8 cellular contexts compared by ENCODE assay signal in the genomic region with DNA sequence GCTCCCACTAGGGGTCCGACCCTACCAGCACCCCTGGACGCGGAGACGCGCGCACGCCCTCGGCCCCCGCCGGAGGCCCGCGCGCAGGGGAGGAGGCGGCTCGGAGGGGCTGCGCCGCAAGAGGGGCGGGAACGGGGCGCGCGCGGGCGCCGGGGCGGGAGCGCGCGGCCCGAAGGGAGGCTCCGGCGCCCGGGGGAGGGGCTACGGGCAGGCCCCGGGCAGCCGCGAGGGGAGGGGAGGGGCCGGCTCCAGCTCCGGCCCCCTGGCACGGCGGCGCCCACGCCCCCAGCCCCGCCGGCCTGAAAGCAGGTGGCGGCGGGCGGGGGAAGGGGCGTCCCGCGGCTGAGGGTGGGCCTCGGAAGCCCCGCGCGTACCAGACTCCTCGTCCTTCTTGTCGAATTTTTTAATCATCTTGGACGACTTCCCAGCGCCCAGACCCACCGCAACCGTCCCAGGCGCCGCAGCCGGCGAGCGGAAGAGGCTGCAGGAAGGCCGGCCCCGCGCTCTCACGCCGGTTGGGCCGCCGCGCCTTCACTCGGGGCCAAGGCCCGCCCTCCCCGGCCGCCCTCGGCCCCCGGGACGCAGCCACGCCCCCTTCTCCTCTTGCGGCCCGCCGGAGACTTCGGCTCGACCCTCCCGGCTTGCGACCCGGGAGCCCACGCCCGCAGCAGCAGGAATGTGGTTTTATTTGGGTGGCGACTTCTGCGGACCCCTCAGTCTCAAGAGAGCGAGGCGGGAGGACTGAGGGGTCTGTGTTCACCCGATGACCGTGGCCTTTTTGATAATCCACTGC. TPM values are rescaled to one million over a fixed set of nuclear protein-coding genes. Genes with fewer than 3 reads are reported as not detected.
DNase-seq lines count a peak whose midpoint lies in the region; TF ChIP-seq lines count a peak whose summit lies in the region.

A gene with protein sequence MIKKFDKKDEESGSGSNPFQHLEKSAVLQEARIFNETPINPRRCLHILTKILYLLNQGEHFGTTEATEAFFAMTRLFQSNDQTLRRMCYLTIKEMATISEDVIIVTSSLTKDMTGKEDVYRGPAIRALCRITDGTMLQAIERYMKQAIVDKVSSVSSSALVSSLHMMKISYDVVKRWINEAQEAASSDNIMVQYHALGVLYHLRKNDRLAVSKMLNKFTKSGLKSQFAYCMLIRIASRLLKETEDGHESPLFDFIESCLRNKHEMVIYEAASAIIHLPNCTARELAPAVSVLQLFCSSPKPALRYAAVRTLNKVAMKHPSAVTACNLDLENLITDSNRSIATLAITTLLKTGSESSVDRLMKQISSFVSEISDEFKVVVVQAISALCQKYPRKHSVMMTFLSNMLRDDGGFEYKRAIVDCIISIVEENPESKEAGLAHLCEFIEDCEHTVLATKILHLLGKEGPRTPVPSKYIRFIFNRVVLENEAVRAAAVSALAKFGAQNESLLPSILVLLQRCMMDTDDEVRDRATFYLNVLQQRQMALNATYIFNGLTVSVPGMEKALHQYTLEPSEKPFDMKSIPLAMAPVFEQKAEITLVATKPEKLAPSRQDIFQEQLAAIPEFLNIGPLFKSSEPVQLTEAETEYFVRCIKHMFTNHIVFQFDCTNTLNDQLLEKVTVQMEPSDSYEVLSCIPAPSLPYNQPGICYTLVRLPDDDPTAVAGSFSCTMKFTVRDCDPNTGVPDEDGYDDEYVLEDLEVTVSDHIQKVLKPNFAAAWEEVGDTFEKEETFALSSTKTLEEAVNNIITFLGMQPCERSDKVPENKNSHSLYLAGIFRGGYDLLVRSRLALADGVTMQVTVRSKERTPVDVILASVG (minus strand): TSS at position 491 of the 793 bp plus-strand sequence. CDS start 80 bp downstream, at position 411.

- H3K36me3 Mint-ChIP-seq in endodermal cell (ENCODE audit: low read depth), result peaks cover 16% of the 10 kb centered on the region

- 0% methylated on average over 15 to 98 of the region's 98 CpGs for WGBS in endodermal cell (ENCODE audit: insufficient coverage in 1 of 2, insufficient read length in 1 of 2), 2 experiments
- WGBS in mesodermal cell (ENCODE audit: insufficient coverage in 2 of 2), 2 experiments, result 0 to 1% methylated on average over 37 to 65 of the region's 98 CpGs

- DNase-seq in Caki2 (ENCODE audit: low read depth), result peak; percentile 86
- DNase-seq in GM20000 (ENCODE audit: low spot score), result peak; percentile 98
- DNase-seq in HS-27A (ENCODE audit: low read depth), result peak; percentile 22
- DNase-seq in NOMO-1 treated with dmso at 0.1 percent for 144 hours (lab: John Stamatoyannopoulos, UW; ENCODE audit: unreplicated experiment), result peak; percentile 38
- DNase-seq in activated CD8-positive, alpha-beta memory T cell treated with anti-CD3 and anti-CD28 coated beads, Interleukin-2, amount 50 U/mL, for 1 hour (ENCODE audit: extremely low read depth), result peak; percentile 4
- DNase-seq in endodermal cell, result peak; percentile 93
- DNase-seq in stimulated activated CD8-positive, alpha-beta memory T cell treated with anti-CD3 and anti-CD28 coated beads, Interleukin-15, amount 100 ng/mL, for 24 hours (ENCODE audit: low read depth), result peak; percentile 59

- H3K27ac Mint-ChIP-seq in endodermal cell, result peak within 1 kb of the TSS; percentile 78

- H3K36me3 ChIP-seq in endodermal cell (ENCODE audit: control insufficient read depth, insufficient read depth, low read length) (peaks cover 22% of the 10 kb centered on the region), mesodermal cell (ENCODE audit: control insufficient read depth, insufficient read depth, low read length) (peaks cover 5% of the 10 kb centered on the region)

- peak within 1 kb of the TSS; percentile 52 for H3K9ac ChIP-seq in endodermal cell (ENCODE audit: extremely low read depth, low read length, poor library complexity, severe bottlenecking)

- H3K4me1 ChIP-seq in endodermal cell (ENCODE audit: control insufficient read depth, insufficient read depth, low read length), result no peaks in the 10 kb centered on the region
- no peaks in the 10 kb centered on the region for H3K4me1 ChIP-seq in mesodermal cell (ENCODE audit: control insufficient read depth, insufficient read depth, low read length, poor library complexity, severe bottlenecking)

- H3K27me3 Mint-ChIP-seq in endodermal cell (ENCODE audit: insufficient read depth), result peaks cover 15% of the 10 kb centered on the region

- TF ChIP-seq CTCF in GM20000 (IDR thresholded peaks at IDR 0.05; ENCODE audit: extremely low read depth, missing control alignments) (no peak), endodermal cell (conservative IDR thresholded peaks at IDR 0.05) (no peak)

- no peaks in the 10 kb centered on the region for H3K9me3 ChIP-seq in endodermal cell (ENCODE audit: control insufficient read depth, low read length)
- H3K9me3 ChIP-seq in mesodermal cell (ENCODE audit: control insufficient read depth, low read length), result no peaks in the 10 kb centered on the region

- peak within 1 kb of the TSS; percentile 90 for H3K4me3 ChIP-seq in endodermal cell (ENCODE audit: low read length)
- H3K4me3 ChIP-seq in mesodermal cell (ENCODE audit: extremely low read depth, insufficient read depth, low read length, poor library complexity, severe bottlenecking), result peak within 1 kb of the TSS; percentile 59

- in situ Hi-C loops in Caki2 (cut with HindIII; ENCODE audit: low pct_unique_long_range_greater_than_20kb, low sequenced_read_pairs), result no loop called here

- H3K27ac ChIP-seq in endodermal cell (ENCODE audit: low read depth, low read length), result peak within 1 kb of the TSS; percentile 78
- peak within 1 kb of the TSS; percentile 78 for H3K27ac ChIP-seq in mesodermal cell (ENCODE audit: low read depth, low read length, severe bottlenecking)

- no peaks in the 10 kb centered on the region for H3K9me3 Mint-ChIP-seq in endodermal cell

- peak within 1 kb of the TSS; percentile 77 for H3K4me3 Mint-ChIP-seq in endodermal cell

- H3K4me1 Mint-ChIP-seq in endodermal cell, result peaks cover 9% of the 10 kb centered on the region

- no peaks in the 10 kb centered on the region for H3K27me3 ChIP-seq in endodermal cell (ENCODE audit: control insufficient read depth, insufficient read depth, low read length, poor library complexity, severe bottlenecking)

RNA-seq across cellular contexts. Expression of the gene that starts here (rescaled TPM):
- 18.2 and 21.6 TPM in 2 replicates for total RNA-seq in Caki2 (2014; rRNA removed; shearing (Covaris generic); ENCODE audit: low replicate concordance)
- 10 to 100 TPM; 74.3 to 76.3 TPM for total RNA-seq in endodermal cell
- polyA plus RNA-seq in endodermal cell (2013, experiment 1 of 2), result 85.1 TPM
- polyA plus RNA-seq in endodermal cell (2013, experiment 2 of 2), result 79.6 TPM
- 52.9 TPM for polyA plus RNA-seq in mesodermal cell (2013, experiment 1 of 2)
- 49.8 TPM for polyA plus RNA-seq in mesodermal cell (2013, experiment 2 of 2)

Comparison
In these comparisons a context has a peak if more than half of its experiments do, and no peak if none do; other contexts are left out.
1. Peak in every context shown above with its lines: DNase-seq, H3K4me3 ChIP-seq and H3K27ac ChIP-seq.
2. DNase-seq: peak in every context shown above with its lines; median percentile 98 in GM20000; 93 in endodermal cell; 86 in Caki2; 59 in stimulated activated CD8-positive, alpha-beta memory T cell treated with anti-CD3 and anti-CD28 coated beads, Interleukin-15, amount 100 ng/mL, for 24 hours; 38 in NOMO-1 treated with dmso at 0.1 percent for 144 hours; 22 in HS-27A; 4 in activated CD8-positive, alpha-beta memory T cell treated with anti-CD3 and anti-CD28 coated beads, Interleukin-2, amount 50 U/mL, for 1 hour.